In genomic region chr7:69817096-69817495, GRCh38 we compare ENCODE assay signal across 23 cellular contexts.
A peak's percentile ranks its signal among the peaks of the same experiment; 100 is the strongest.
DNase-seq lines count a peak whose midpoint lies in the region; ATAC-seq and TF ChIP-seq lines count a peak whose summit lies in the region.
"Had no signal": no experiment of that assay in that cellular context is flagged by ENCODE, and none has a peak within 500 bp of the region (broad histone marks: within the 10 kb centered on the region; RNA-seq: fewer than 3 reads in every experiment).

No MANE protein-coding gene starts in this region.

- in situ Hi-C loops in astrocyte of the spinal cord (cut with HindIII; ENCODE audit: low sequenced_read_pairs), result no loop called here

- H3K27ac ChIP-seq in heart right ventricle (no peak overlapping the region), right atrium auricular region (no peak overlapping the region)
- H3K27ac ChIP-seq: A549, neutrophil, skin epidermis, upper lobe of left lung had no signal

- DNase-seq in heart right ventricle, result no peak
- no peak for DNase-seq in right atrium auricular region (ENCODE audit: low spot score)
- peak; percentile 73 for DNase-seq in astrocyte of the spinal cord (ENCODE audit: low read depth, low spot score)
- DNase-seq in iris pigment epithelial cell (ENCODE audit: low read depth), result peak; percentile 30
- DNase-seq in stromal cell of bone marrow (ENCODE audit: low read depth), result peak; percentile 56
- no peak for DNase-seq in NCI-H146 treated with DMSO at 0.1 percent for 48 hours (lab: John Stamatoyannopoulos, UW; ENCODE audit: unreplicated experiment)
- no peak for DNase-seq in NCI-H1105 (lab: John Stamatoyannopoulos, UW)
- DNase-seq: activated CD4-positive, CD25-positive, alpha-beta regulatory T cell; activated naive CD4-positive, alpha-beta T cell treated with anti-CD3 and anti-CD28 coated beads for 36 hours; effector memory CD8-positive, alpha-beta T cell; GF-D8; mesendoderm; NCI-H1105 treated with DMSO at 0.1 percent for 48 hours; NCI-H2171; NK-92 treated with Interleukin-12 subunit alpha and Interleukin-12 subunit beta, amount 100 ng/mL, for 24 hours; T-helper 17 cell had no signal

- ATAC-seq in heart right ventricle, result peak in 6 of 8 donors; percentile 15 to 67 (median 39)
- no peak for ATAC-seq in GM18858 (IDR thresholded peaks at IDR 0.05; ENCODE audit: unreplicated experiment)
- ATAC-seq: A549; effector memory CD8-positive, alpha-beta T cell; Right ventricle myocardium inferior; T-helper 17 cell had no signal

- TF ChIP-seq CTCF in heart right ventricle (IDR thresholded peaks at IDR 0.05) (no peak), right atrium auricular region (IDR thresholded peaks at IDR 0.05) (no peak), astrocyte of the spinal cord (IDR thresholded peaks at IDR 0.05; ENCODE audit: low read depth, low read length) (no peak)

- intact Hi-C loops in heart right ventricle (cut with DNase I), result no loop called here

- no peaks in the 10 kb centered on the region for H3K36me3 ChIP-seq in heart right ventricle
- H3K36me3 ChIP-seq in right atrium auricular region, result no peaks in the 10 kb centered on the region
- H3K36me3 ChIP-seq: neutrophil, upper lobe of left lung had no signal

- H3K27me3 ChIP-seq in heart right ventricle (no peaks in the 10 kb centered on the region), right atrium auricular region (no peaks in the 10 kb centered on the region)
- H3K27me3 ChIP-seq: neutrophil, upper lobe of left lung had no signal

- H3K4me3 ChIP-seq in heart right ventricle (no peak overlapping the region), right atrium auricular region (no peak overlapping the region), astrocyte of the spinal cord (ENCODE audit: low read depth, low read length) (no peak overlapping the region)
- H3K4me3 ChIP-seq: A549, skin epidermis, upper lobe of left lung had no signal

- H3K9me3 ChIP-seq in heart right ventricle (no peaks in the 10 kb centered on the region), right atrium auricular region (no peaks in the 10 kb centered on the region)
- H3K9me3 ChIP-seq: A549, Caco-2, neutrophil, upper lobe of left lung had no signal

- WGBS in heart right ventricle, 2 donors, result 31 to 36% methylated on average over 2 of the region's 2 CpGs

- H3K4me1 ChIP-seq in heart right ventricle (peaks cover 0 to 54% (median 22%) of the 10 kb centered on the region in 9 donors), right atrium auricular region (peaks cover 0 to 21% of the 10 kb centered on the region in 2 donors)

Comparison
In these comparisons a context has a peak if more than half of its experiments do, and no peak if none do; other contexts are left out.
1. DNase-seq: peak in astrocyte of the spinal cord (single experiment), iris pigment epithelial cell (single experiment) and stromal cell of bone marrow (single experiment); none in heart right ventricle (0 of 2), right atrium auricular region (single experiment), NCI-H146 treated with DMSO at 0.1 percent for 48 hours (single experiment) and NCI-H1105 (single experiment).